ENCODE assay signal across 22 cellular contexts in genomic region chr3:63909431-63909830, GRCh38. TPM values are rescaled to one million over a fixed set of nuclear protein-coding genes. Genes with fewer than 3 reads are reported as not detected.
"Had no signal": no experiment of that assay in that cellular context is flagged by ENCODE, and none has a peak within 500 bp of the region (broad histone marks: within the 10 kb centered on the region; RNA-seq: fewer than 3 reads in every experiment).

No MANE protein-coding gene starts in this region.

- H3K27ac ChIP-seq: ascending aorta, breast epithelium, left lung, parathyroid adenoma, sigmoid colon had no signal

- H3K9ac ChIP-seq: parathyroid adenoma had no signal

- H2AFZ ChIP-seq: parathyroid adenoma had no signal

- H3K4me3 Mint-ChIP-seq: activated naive CD8-positive, alpha-beta T cell treated with anti-CD3 and anti-CD28 coated beads, Interleukin-2, amount 50 U/mL, for 24 hours; stimulated activated naive CD8-positive, alpha-beta T cell treated with anti-CD3 and anti-CD28 coated beads, Interleukin-15, amount 100 ng/mL, for 72 hours; type B pancreatic cell had no signal

- H3K27me3 Mint-ChIP-seq: activated naive CD8-positive, alpha-beta T cell treated with anti-CD3 and anti-CD28 coated beads, Interleukin-2, amount 50 U/mL, for 24 hours; naive thymus-derived CD4-positive, alpha-beta T cell; stimulated activated naive CD8-positive, alpha-beta T cell treated with anti-CD3 and anti-CD28 coated beads, Interleukin-15, amount 100 ng/mL, for 72 hours; type B pancreatic cell had no signal

- DNase-seq: activated CD4-positive, alpha-beta T cell treated with anti-CD3 and anti-CD28 coated beads, Interleukin-2, amount 50 U/mL, for 1 hour; activated CD8-positive, alpha-beta memory T cell treated with anti-CD3 and anti-CD28 coated beads for 24 hours; activated naive CD8-positive, alpha-beta T cell treated with anti-CD3 and anti-CD28 coated beads, Interleukin-2, amount 50 U/mL, for 24 hours; dermis blood vessel endothelial cell; hypothalamus; kidney; left lung; mammary epithelial cell; naive thymus-derived CD4-positive, alpha-beta T cell; sigmoid colon; stimulated activated CD4-positive, alpha-beta T cell treated with anti-CD3 and anti-CD28 coated beads, Interleukin-1b, Interleukin-23, amount 100 ng/mL, for 48 hours; stimulated activated naive CD8-positive, alpha-beta T cell treated with anti-CD3 and anti-CD28 coated beads, Interleukin-15, amount 100 ng/mL, for 72 hours had no signal

- H3K9me3 Mint-ChIP-seq: activated naive CD8-positive, alpha-beta T cell treated with anti-CD3 and anti-CD28 coated beads, Interleukin-2, amount 50 U/mL, for 24 hours; activated T-helper 1 cell treated with anti-CD3 and anti-CD28 coated beads, Interleukin-12 subunit alpha, Interleukin-12 subunit beta, Interleukin-2, Interleukin-4 antibody, amounts not matched to agents 30 ng/mL and 10 ng/mL and 1 ng/mL, durations not matched to agents 14 hours and 24 hours and 36 hours; stimulated activated naive CD8-positive, alpha-beta T cell treated with anti-CD3 and anti-CD28 coated beads, Interleukin-15, amount 100 ng/mL, for 72 hours; type B pancreatic cell had no signal

- H3K36me3 ChIP-seq: ascending aorta, breast epithelium, left lung, sigmoid colon had no signal

- H3K9me3 ChIP-seq: ascending aorta, breast epithelium, left lung, sigmoid colon had no signal

- H3K27ac Mint-ChIP-seq: activated naive CD8-positive, alpha-beta T cell treated with anti-CD3 and anti-CD28 coated beads, Interleukin-2, amount 50 U/mL, for 24 hours; activated T-helper 1 cell treated with anti-CD3 and anti-CD28 coated beads, Interleukin-12 subunit alpha, Interleukin-12 subunit beta, Interleukin-2, Interleukin-4 antibody, amounts not matched to agents 30 ng/mL and 10 ng/mL and 1 ng/mL, durations not matched to agents 14 hours and 24 hours and 36 hours; stimulated activated naive CD8-positive, alpha-beta T cell treated with anti-CD3 and anti-CD28 coated beads, Interleukin-15, amount 100 ng/mL, for 72 hours; type B pancreatic cell had no signal

- H3K4me3 ChIP-seq: ascending aorta, breast epithelium, left lung, sigmoid colon had no signal

- H3K27me3 ChIP-seq: ascending aorta, breast epithelium, left lung, sigmoid colon had no signal

- ATAC-seq: activated naive CD8-positive, alpha-beta T cell treated with anti-CD3 and anti-CD28 coated beads, Interleukin-2, amount 50 U/mL, for 24 hours; left lung; naive thymus-derived CD4-positive, alpha-beta T cell; stimulated activated naive CD8-positive, alpha-beta T cell treated with anti-CD3 and anti-CD28 coated beads, Interleukin-15, amount 100 ng/mL, for 72 hours had no signal

RNA-seq across cellular contexts. Expression of gene SCAANT1, which starts 2.8 kb away (rescaled TPM):
- total RNA-seq: activated T-helper 1 cell treated with anti-CD3 and anti-CD28 coated beads, Interleukin-12 subunit alpha, Interleukin-12 subunit beta, Interleukin-2, Interleukin-4 antibody, amounts not matched to agents 30 ng/mL and 10 ng/mL and 1 ng/mL, durations not matched to agents 14 hours and 24 hours and 36 hours; ascending aorta; breast epithelium; chondrocyte; dermis blood vessel endothelial cell; epithelial cell of proximal tubule; kidney; left lung; mammary epithelial cell; mononuclear cell; naive thymus-derived CD4-positive, alpha-beta T cell; sigmoid colon; T-helper 2 cell treated with Interferon-gamma antibody and Interleukin-4, amounts not matched to agents 100 ng/mL and 5 ng/mL, for 36 hours; temporal lobe had no signal
